ENCODE assay signal across 17 cellular contexts in genomic region chr9:106930477-106930876, GRCh38.
"Had no signal": no experiment of that assay in that cellular context is flagged by ENCODE, and none has a peak within 500 bp of the region (broad histone marks: within the 10 kb centered on the region; RNA-seq: fewer than 3 reads in every experiment).

No MANE protein-coding gene starts in this region.

- H3K27ac ChIP-seq: epithelial cell of prostate, lower lobe of right lung, vagina had no signal

- H3K4me3 ChIP-seq: lower lobe of right lung, tibial nerve, vagina had no signal

- H3K9me3 Mint-ChIP-seq: stimulated activated memory B cell treated with anti-CD40 and anti-IgM and Interleukin-4, amounts not matched to agents 10 μg/mL and 1 μg/mL and 100 μg/mL, for 72 hours had no signal

- ATAC-seq: activated CD8-positive, alpha-beta T cell treated with anti-CD3 and anti-CD28 coated beads, Interleukin-2, amount 10 ng/mL, durations not matched to agents 7 days and 5 days; SK-N-SH treated with all-trans-retinoic acid at 6 μM for 48 hours; stimulated activated memory B cell treated with anti-CD40 and anti-IgM and Interleukin-4, amounts not matched to agents 10 μg/mL and 1 μg/mL and 100 μg/mL, for 72 hours; WTC11 had no signal

- DNase-seq: activated CD4-positive, alpha-beta T cell treated with anti-CD3 and anti-CD28 coated beads for 48 hours; activated CD8-positive, alpha-beta memory T cell treated with anti-CD3 and anti-CD28 coated beads, Interleukin-2, amount 50 U/mL, for 4 hours; activated CD8-positive, alpha-beta T cell treated with anti-CD3 and anti-CD28 coated beads, Interleukin-2, amount 10 ng/mL, durations not matched to agents 7 days and 5 days; activated gamma-delta T cell treated with Interleukin-2 at 50 U/mL for 16 hours; activated T-cell treated with anti-CD3 and anti-CD28 coated beads, Interleukin-2, amount 50 U/mL, for 48 hours; amniotic stem cell; effector memory CD4-positive, alpha-beta T cell; foreskin melanocyte; lower lobe of right lung; stimulated activated CD4-positive, alpha-beta T cell treated with anti-CD3 and anti-CD28 coated beads, Interleukin-2, amount 100 ng/mL, for 48 hours had no signal

- H3K36me3 Mint-ChIP-seq: activated naive CD8-positive, alpha-beta T cell; stimulated activated memory B cell treated with anti-CD40 and anti-IgM and Interleukin-4, amounts not matched to agents 10 μg/mL and 1 μg/mL and 100 μg/mL, for 72 hours had no signal

- H3K9me3 ChIP-seq: lower lobe of right lung, tibial nerve, vagina had no signal

- H3K27me3 ChIP-seq: tibial nerve, vagina had no signal

- H3K4me3 Mint-ChIP-seq: activated CD8-positive, alpha-beta T cell treated with anti-CD3 and anti-CD28 coated beads, Interleukin-2, amount 10 ng/mL, durations not matched to agents 7 days and 5 days; activated naive CD8-positive, alpha-beta T cell; stimulated activated memory B cell treated with anti-CD40 and anti-IgM and Interleukin-4, amounts not matched to agents 10 μg/mL and 1 μg/mL and 100 μg/mL, for 72 hours; WTC11 had no signal

- H3K27ac Mint-ChIP-seq: activated CD8-positive, alpha-beta T cell treated with anti-CD3 and anti-CD28 coated beads, Interleukin-2, amount 10 ng/mL, durations not matched to agents 7 days and 5 days; activated naive CD8-positive, alpha-beta T cell; stimulated activated memory B cell treated with anti-CD40 and anti-IgM and Interleukin-4, amounts not matched to agents 10 μg/mL and 1 μg/mL and 100 μg/mL, for 72 hours; WTC11 had no signal

- H3K4me1 ChIP-seq: vagina had no signal

- H3K27me3 Mint-ChIP-seq: activated naive CD8-positive, alpha-beta T cell; stimulated activated memory B cell treated with anti-CD40 and anti-IgM and Interleukin-4, amounts not matched to agents 10 μg/mL and 1 μg/mL and 100 μg/mL, for 72 hours had no signal

- H3K4me1 Mint-ChIP-seq: stimulated activated memory B cell treated with anti-CD40 and anti-IgM and Interleukin-4, amounts not matched to agents 10 μg/mL and 1 μg/mL and 100 μg/mL, for 72 hours had no signal
